8 cellular contexts compared by ENCODE assay signal in the genomic region with DNA sequence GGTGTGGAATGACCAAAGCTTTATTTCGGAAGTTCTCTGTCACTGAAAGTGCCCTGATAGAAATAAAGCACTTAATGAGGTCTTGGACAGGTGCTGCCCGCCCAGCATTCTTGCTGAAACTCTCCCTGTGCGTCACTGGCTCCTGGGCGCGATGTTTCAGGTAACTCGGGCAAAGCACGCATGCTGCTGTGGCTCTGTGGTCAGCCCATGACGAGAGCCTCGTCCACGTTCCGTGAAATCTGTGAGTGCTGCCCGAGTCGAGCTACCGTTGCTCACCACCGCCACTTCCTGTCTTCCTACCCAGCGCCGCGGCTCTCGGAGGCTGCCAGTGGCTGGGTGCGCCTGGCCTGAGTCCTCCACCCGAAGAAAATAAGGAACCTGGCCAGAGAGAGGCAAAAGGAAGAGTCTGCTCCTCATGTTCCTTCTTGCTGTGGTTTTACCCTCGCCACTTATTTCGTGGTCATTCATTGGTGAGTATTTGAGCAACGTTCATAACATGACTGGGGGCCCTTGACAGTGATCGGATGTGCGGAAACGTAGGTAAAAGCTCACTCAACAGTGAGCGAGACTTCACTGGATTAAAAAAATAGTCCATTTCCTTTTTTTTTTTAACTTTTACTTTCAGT.
A peak's percentile ranks its signal among the peaks of the same experiment; 100 is the strongest.
DNase-seq lines count a peak whose midpoint lies in the region; ATAC-seq, FAIRE-seq and TF ChIP-seq lines count a peak whose summit lies in the region.

No MANE protein-coding gene starts in this region.

- H3K4me3 ChIP-seq in coronary artery: peak overlapping the region; percentile 19

- peak; percentile 77 for ATAC-seq in HG03354 (IDR thresholded peaks at IDR 0.05; ENCODE audit: poor library complexity, severe bottlenecking, unreplicated experiment)
- peak; percentile 84 for ATAC-seq in sciatic nerve

- peak overlapping the region in 1 of 2 donors; percentile 72 for H3K27ac ChIP-seq in coronary artery

- FAIRE-seq in GM19239 (lab: Jason Lieb, UNC): peak; percentile 95

- TF ChIP-seq CTCF in coronary artery (IDR thresholded peaks at IDR 0.05): no peak

- DNase-seq in GM19239 (ENCODE audit: insufficient read length, low spot score) (no peak), coronary artery (ENCODE audit: low spot score) (peak; percentile 80), sciatic nerve (ENCODE audit: low spot score) (peak; percentile 73), NCI-H69 (lab: John Stamatoyannopoulos, UW) (no peak), NCI-H526 (lab: John Stamatoyannopoulos, UW) (no peak), NCI-H1436 (lab: John Stamatoyannopoulos, UW) (no peak)
- peak; percentile 32 to 60 (median 44) for DNase-seq in activated CD4-positive, CD25-positive, alpha-beta regulatory T cell (lab: John Stamatoyannopoulos, UW)

- intact Hi-C loops in sciatic nerve (cut with DNase I): no loop called here

Comparison
In these comparisons a context has a peak if more than half of its experiments do, and no peak if none do; other contexts are left out.
1. DNase-seq: peak in activated CD4-positive, CD25-positive, alpha-beta regulatory T cell (4 of 4), coronary artery (single experiment) and sciatic nerve (single experiment); none in GM19239 (single experiment), NCI-H69 (single experiment), NCI-H526 (0 of 2) and NCI-H1436 (single experiment).